In genomic region chr2:160091381-160091780, GRCh38 we compare ENCODE assay signal across 23 cellular contexts. TPM values are rescaled to one million over a fixed set of nuclear protein-coding genes. Genes with fewer than 3 reads are reported as not detected.
DNase-seq lines count a peak whose midpoint lies in the region; ATAC-seq and TF ChIP-seq lines count a peak whose summit lies in the region.
"Had no signal": no experiment of that assay in that cellular context is flagged by ENCODE, and none has a peak within 500 bp of the region (broad histone marks: within the 10 kb centered on the region; RNA-seq: fewer than 3 reads in every experiment).

No MANE protein-coding gene starts in this region.

- H3K4me1 ChIP-seq in breast epithelium (no peaks in the 10 kb centered on the region), suprapubic skin (peaks cover 2% of the 10 kb centered on the region)
- H3K4me1 ChIP-seq: colonic mucosa, left ventricle myocardium inferior had no signal

- no TSS peak for BruUV-seq in MCF 10A (replicated peaks; lab: Mats Ljungman, UMichigan)

- no peak for TF ChIP-seq EP300 in suprapubic skin (IDR thresholded peaks at IDR 0.05)

- H3K36me3 Mint-ChIP-seq in MCF 10A (ENCODE audit: insufficient read depth, unreplicated experiment): peaks cover 9% of the 10 kb centered on the region
- H3K36me3 Mint-ChIP-seq in activated T-cell treated with anti-CD3 and anti-CD28 coated beads, Interleukin-2, amount 50 U/mL, for 4 hours (ENCODE audit: insufficient read depth): peaks cover 4% of the 10 kb centered on the region

- H3K27me3 Mint-ChIP-seq in MCF 10A (ENCODE audit: insufficient read depth, unreplicated experiment): no peaks in the 10 kb centered on the region
- H3K27me3 Mint-ChIP-seq in activated T-cell treated with anti-CD3 and anti-CD28 coated beads, Interleukin-2, amount 50 U/mL, for 4 hours (ENCODE audit: low read depth): peaks cover 11% of the 10 kb centered on the region

- intact Hi-C loops in MCF 10A (cut with micrococcal nuclease) (loop anchor here (5.0 kb wide), 1 partner anchor 881 kb away; no protein-coding TSS in a partner anchor), breast epithelium (cut with DNase I; ENCODE audit: low total_unique reads) (no loop called here)

- H3K27me3 ChIP-seq in breast epithelium (no peaks in the 10 kb centered on the region), suprapubic skin (no peaks in the 10 kb centered on the region)
- H3K27me3 ChIP-seq: colonic mucosa had no signal

- TF ChIP-seq POLR2A in breast epithelium (IDR thresholded peaks at IDR 0.05): no peak
- TF ChIP-seq POLR2A in suprapubic skin (IDR thresholded peaks at IDR 0.05): no peak
- TF ChIP-seq POLR2A in GM18505 (IDR thresholded peaks at IDR 0.05; ENCODE audit: borderline replicate concordance, extremely low read depth, insufficient read depth, insufficient read length): no peak

- no peak for ATAC-seq in activated T-cell treated with anti-CD3 and anti-CD28 coated beads, Interleukin-2, amount 50 U/mL, for 4 hours
- ATAC-seq in GM18505 (IDR thresholded peaks at IDR 0.05; ENCODE audit: unreplicated experiment): no peak
- ATAC-seq: CD8-positive, alpha-beta T cell; HCT116 had no signal

- peaks cover 43 to 79% of the 10 kb centered on the region in 2 donors for H3K9me3 ChIP-seq in breast epithelium
- H3K9me3 ChIP-seq in suprapubic skin: peaks cover 25% of the 10 kb centered on the region

- H3K27ac ChIP-seq in breast epithelium (no peak overlapping the region), suprapubic skin (peak overlapping the region; percentile 15)
- H3K27ac ChIP-seq: 22Rv1, colonic mucosa, left ventricle myocardium inferior had no signal

- peaks cover 7% of the 10 kb centered on the region for H3K9me3 Mint-ChIP-seq in MCF 10A (ENCODE audit: unreplicated experiment)
- peaks cover 55% of the 10 kb centered on the region for H3K9me3 Mint-ChIP-seq in activated T-cell treated with anti-CD3 and anti-CD28 coated beads, Interleukin-2, amount 50 U/mL, for 4 hours

- CTCF ChIA-PET in MCF 10A (lab: Yijun Ruan, JAX): interaction anchor here (0.6 to 4.3 kb wide), 8 partner anchors 15 to 1132 kb away, joined by 3 to 22 read pairs (median 4); no protein-coding TSS in a partner anchor

- in situ Hi-C loops in astrocyte of the spinal cord (cut with HindIII; ENCODE audit: low sequenced_read_pairs): no loop called here

- peak; percentile 80 for DNase-seq in MCF 10A (ENCODE audit: unreplicated experiment)
- DNase-seq in breast epithelium (ENCODE audit: low spot score in 2 of 2): no peak
- DNase-seq in astrocyte of the spinal cord (ENCODE audit: low read depth, low spot score): peak; percentile 46
- peak; percentile 68 for DNase-seq in fibroblast of pulmonary artery (ENCODE audit: low read depth)
- DNase-seq in suprapubic skin (ENCODE audit: low spot score in 2 of 2): no peak
- DNase-seq in middle frontal gyrus (ENCODE audit: extremely low spot score, low spot score): no peak
- DNase-seq in activated T-cell treated with anti-CD3 and anti-CD28 coated beads, Interleukin-2, amount 50 U/mL, for 4 hours: no peak
- DNase-seq: CD8-positive, alpha-beta T cell; colonic mucosa; erythroblast; left ventricle myocardium inferior; MM.1S; NCI-H187; NCI-H446; Right ventricle myocardium superior; small intestine; stimulated activated naive CD4-positive, alpha-beta T cell treated with Interleukin-2 at 50 U/mL for 16 hours had no signal

- H3K4me3 Mint-ChIP-seq in MCF 10A (ENCODE audit: unreplicated experiment): peak overlapping the region; percentile 23
- H3K4me3 Mint-ChIP-seq in activated T-cell treated with anti-CD3 and anti-CD28 coated beads, Interleukin-2, amount 50 U/mL, for 4 hours: no peak overlapping the region
- H3K4me3 Mint-ChIP-seq: CD8-positive, alpha-beta T cell had no signal

- POLR2A ChIA-PET in MCF 10A (lab: Yijun Ruan, JAX): interaction anchor here (0.6 to 2.7 kb wide), 18 partner anchors 10 to 1218 kb away, joined by 3 to 19 read pairs (median 3); partner anchors contain the start of gene ITGB6

- no peak overlapping the region for H3K4me3 ChIP-seq in breast epithelium
- no peak overlapping the region for H3K4me3 ChIP-seq in astrocyte of the spinal cord (ENCODE audit: low read depth, low read length)
- H3K4me3 ChIP-seq in fibroblast of pulmonary artery (replicated peaks; ENCODE audit: low read depth, low read length): no peak overlapping the region
- no peak overlapping the region for H3K4me3 ChIP-seq in suprapubic skin
- H3K4me3 ChIP-seq: colonic mucosa, left ventricle myocardium inferior had no signal

- H3K4me1 Mint-ChIP-seq in MCF 10A (ENCODE audit: insufficient read depth, unreplicated experiment): peaks cover 14% of the 10 kb centered on the region
- no peaks in the 10 kb centered on the region for H3K4me1 Mint-ChIP-seq in activated T-cell treated with anti-CD3 and anti-CD28 coated beads, Interleukin-2, amount 50 U/mL, for 4 hours (ENCODE audit: low read depth)

- no peak for TF ChIP-seq CTCF in MCF 10A (IDR thresholded peaks at IDR 0.05; ENCODE audit: unreplicated experiment)
- no peak for TF ChIP-seq CTCF in breast epithelium (IDR thresholded peaks at IDR 0.05)
- no peak for TF ChIP-seq CTCF in astrocyte of the spinal cord (IDR thresholded peaks at IDR 0.05; ENCODE audit: low read depth, low read length)
- no peak for TF ChIP-seq CTCF in fibroblast of pulmonary artery (IDR thresholded peaks at IDR 0.05; ENCODE audit: low read length, missing control alignments)
- TF ChIP-seq CTCF in suprapubic skin (IDR thresholded peaks at IDR 0.05): no peak

- peak overlapping the region; percentile 90 for H3K27ac Mint-ChIP-seq in MCF 10A (ENCODE audit: low read depth, unreplicated experiment)
- H3K27ac Mint-ChIP-seq: activated T-helper 2 cell treated with anti-CD3 and anti-CD28 coated beads, Interferon-gamma antibody, Interleukin-2, Interleukin-4, amounts not matched to agents 10 μg/mL and 5 μg/mL and 100 μg/mL, durations not matched to agents 14 hours and 24 hours and 36 hours; CD8-positive, alpha-beta T cell had no signal

- no peaks in the 10 kb centered on the region for H3K36me3 ChIP-seq in breast epithelium
- no peaks in the 10 kb centered on the region for H3K36me3 ChIP-seq in suprapubic skin
- H3K36me3 ChIP-seq: colonic mucosa, left ventricle myocardium inferior had no signal

RNA-seq across cellular contexts. Expression of gene PLA2R1, which starts 29.0 kb away (rescaled TPM):
- total RNA-seq in MCF 10A (2022) (7.5 and 8.4 TPM in 2 replicates), breast epithelium (10 to 100 TPM; 12.5 to 49.9 (median 27.9) TPM), suprapubic skin (10 to 100 TPM; 31.3 to 68.8 (median 40.8) TPM)
- total RNA-seq in activated T-cell treated with anti-CD3 and anti-CD28 coated beads, Interleukin-2, amount 50 U/mL, for 4 hours: under 1 TPM in 2 of 3 donors, not detected in 1; 0.03 to 0.05 TPM
- total RNA-seq: activated CD8-positive, alpha-beta memory T cell treated with anti-CD3 and anti-CD28 coated beads for 36 hours; activated T-helper 2 cell treated with anti-CD3 and anti-CD28 coated beads, Interferon-gamma antibody, Interleukin-2, Interleukin-4, amounts not matched to agents 10 μg/mL and 5 μg/mL and 100 μg/mL, durations not matched to agents 14 hours and 24 hours and 36 hours; CD8-positive, alpha-beta T cell; T-helper 1 cell treated with Interleukin-12 subunit alpha and Interleukin-12 subunit beta and Interleukin-4 antibody, amounts not matched to agents 30 ng/mL and 1 ng/mL, for 36 hours had no signal

Comparison
In these comparisons a context has a peak if more than half of its experiments do, and no peak if none do; other contexts are left out.
1. DNase-seq: peak in MCF 10A (single experiment), astrocyte of the spinal cord (single experiment) and fibroblast of pulmonary artery (single experiment); none in breast epithelium (0 of 2), suprapubic skin (0 of 2), middle frontal gyrus (single experiment) and activated T-cell treated with anti-CD3 and anti-CD28 coated beads, Interleukin-2, amount 50 U/mL, for 4 hours (single experiment).